In the genomic region with DNA sequence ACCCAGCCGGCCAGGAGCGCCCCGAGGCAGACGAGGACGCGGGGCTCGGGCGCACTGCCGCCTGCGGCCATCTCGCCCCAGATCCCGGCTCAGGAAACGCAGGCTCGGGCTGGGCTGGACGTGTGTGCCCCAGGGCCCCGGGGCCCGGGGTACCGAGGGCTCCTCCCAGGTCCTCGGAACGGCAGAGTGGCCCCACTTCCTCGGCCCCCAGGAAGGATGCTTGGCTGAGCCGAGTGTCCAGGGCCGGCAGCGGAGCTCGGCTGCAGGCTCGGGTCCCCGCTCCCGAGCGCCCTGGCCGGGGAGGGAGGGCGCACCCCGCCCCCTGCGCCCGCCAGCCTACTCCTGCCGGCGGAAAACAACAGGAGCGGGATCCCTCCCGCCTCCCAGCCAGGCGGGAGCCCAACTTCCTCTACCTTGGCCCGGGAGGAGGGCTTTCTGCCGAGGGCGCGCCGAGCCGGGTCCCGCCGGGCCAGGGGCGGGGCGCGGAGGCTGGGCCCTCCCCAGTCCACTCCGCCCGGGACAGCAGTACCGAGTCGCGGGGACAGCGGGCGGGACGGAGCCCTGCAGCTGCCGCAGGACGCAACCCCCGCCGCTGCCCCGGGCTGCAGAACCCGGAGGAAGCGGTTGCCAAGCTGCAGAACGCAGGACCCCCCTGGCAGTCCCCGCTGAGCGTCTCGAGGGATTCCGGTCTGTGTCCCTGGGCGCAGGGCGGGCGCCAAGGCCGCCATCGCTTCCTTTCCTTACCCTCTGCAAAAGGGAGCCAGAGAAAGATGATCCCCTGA, we compare ENCODE assay signal across 1 cellular context.
TF ChIP-seq lines count a peak whose summit lies in the region.

Gene VSIG10 (minus strand): TSS at position 411 of the 782 bp plus-strand sequence. CDS start 340 bp downstream, at position 71.

TF ChIP-seq in HEK293, 187 proteins besides CTCF, POLR2A, EP300 and RAD21 (continued from another document and continues in another):
- TF ChIP-seq, protein P1, sequence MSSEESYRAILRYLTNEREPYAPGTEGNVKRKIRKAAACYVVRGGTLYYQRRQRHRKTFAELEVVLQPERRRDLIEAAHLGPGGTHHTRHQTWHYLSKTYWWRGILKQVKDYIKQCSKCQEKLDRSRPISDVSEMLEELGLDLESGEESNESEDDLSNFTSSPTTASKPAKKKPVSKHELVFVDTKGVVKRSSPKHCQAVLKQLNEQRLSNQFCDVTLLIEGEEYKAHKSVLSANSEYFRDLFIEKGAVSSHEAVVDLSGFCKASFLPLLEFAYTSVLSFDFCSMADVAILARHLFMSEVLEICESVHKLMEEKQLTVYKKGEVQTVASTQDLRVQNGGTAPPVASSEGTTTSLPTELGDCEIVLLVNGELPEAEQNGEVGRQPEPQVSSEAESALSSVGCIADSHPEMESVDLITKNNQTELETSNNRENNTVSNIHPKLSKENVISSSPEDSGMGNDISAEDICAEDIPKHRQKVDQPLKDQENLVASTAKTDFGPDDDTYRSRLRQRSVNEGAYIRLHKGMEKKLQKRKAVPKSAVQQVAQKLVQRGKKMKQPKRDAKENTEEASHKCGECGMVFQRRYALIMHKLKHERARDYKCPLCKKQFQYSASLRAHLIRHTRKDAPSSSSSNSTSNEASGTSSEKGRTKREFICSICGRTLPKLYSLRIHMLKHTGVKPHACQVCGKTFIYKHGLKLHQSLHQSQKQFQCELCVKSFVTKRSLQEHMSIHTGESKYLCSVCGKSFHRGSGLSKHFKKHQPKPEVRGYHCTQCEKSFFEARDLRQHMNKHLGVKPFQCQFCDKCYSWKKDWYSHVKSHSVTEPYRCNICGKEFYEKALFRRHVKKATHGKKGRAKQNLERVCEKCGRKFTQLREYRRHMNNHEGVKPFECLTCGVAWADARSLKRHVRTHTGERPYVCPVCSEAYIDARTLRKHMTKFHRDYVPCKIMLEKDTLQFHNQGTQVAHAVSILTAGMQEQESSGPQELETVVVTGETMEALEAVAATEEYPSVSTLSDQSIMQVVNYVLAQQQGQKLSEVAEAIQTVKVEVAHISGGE (tag by site-specific recombination; conservative IDR thresholded peaks at IDR 0.05; ENCODE audit: low read depth) = peak; percentile 72
- TF ChIP-seq FEZF1 (tag by site-specific recombination; IDR thresholded peaks at IDR 0.05) (no peak), ZNF645 (tag by site-specific recombination; IDR thresholded peaks at IDR 0.05) (no peak), ZFP3 (tag by site-specific recombination; IDR thresholded peaks at IDR 0.05; ENCODE audit: low read depth) (no peak), HOXA7 (CRISPR knock-in tag; IDR thresholded peaks at IDR 0.05; ENCODE audit: borderline replicate concordance) (no peak), PATZ1 (tag by site-specific recombination; IDR thresholded peaks at IDR 0.05) (peak; percentile 79), ZNF324 (tag by site-specific recombination; IDR thresholded peaks at IDR 0.05) (no peak), ZNF707 (tag by site-specific recombination; IDR thresholded peaks at IDR 0.05) (no peak), ZNF423 (tag by site-specific recombination; IDR thresholded peaks at IDR 0.05) (peak; percentile 91), ZNF555 (tag by site-specific recombination; conservative IDR thresholded peaks at IDR 0.05) (no peak), ZBTB48 (tag by site-specific recombination; IDR thresholded peaks at IDR 0.05) (peak; percentile 98), TSHZ1 (tag by site-specific recombination; IDR thresholded peaks at IDR 0.05; ENCODE audit: borderline replicate concordance) (no peak), ZNF26 (tag by site-specific recombination; IDR thresholded peaks at IDR 0.05) (no peak), ZNF2 (tag by site-specific recombination; IDR thresholded peaks at IDR 0.05) (no peak), ZNF398 (tag by site-specific recombination; IDR thresholded peaks at IDR 0.05) (peak; percentile 70), SETDB1 (IDR thresholded peaks at IDR 0.05; ENCODE audit: insufficient read length, low read length) (no peak), ZNF626 (tag by site-specific recombination; IDR thresholded peaks at IDR 0.05) (no peak), GLI2 (tag by site-specific recombination; IDR thresholded peaks at IDR 0.05; ENCODE audit: borderline replicate concordance, low read depth) (no peak), ZNF544 (tag by site-specific recombination; IDR thresholded peaks at IDR 0.05) (no peak), YY2 (tag by site-specific recombination; IDR thresholded peaks at IDR 0.05) (no peak), BCL6B (tag by site-specific recombination; IDR thresholded peaks at IDR 0.05) (no peak), ZNF121 (tag by site-specific recombination; IDR thresholded peaks at IDR 0.05) (no peak), ZNF629 (tag by site-specific recombination; IDR thresholded peaks at IDR 0.05) (no peak), GLIS1 (tag by site-specific recombination; IDR thresholded peaks at IDR 0.05) (peak; percentile 83), ZNF341 (tag by site-specific recombination; IDR thresholded peaks at IDR 0.05; ENCODE audit: low read depth) (peak; percentile 96), ZNF530 (tag by site-specific recombination; IDR thresholded peaks at IDR 0.05; ENCODE audit: low read depth) (no peak), ZNF571 (tag by site-specific recombination; IDR thresholded peaks at IDR 0.05) (no peak), ZNF23 (tag by site-specific recombination; IDR thresholded peaks at IDR 0.05; ENCODE audit: borderline replicate concordance) (no peak), ZXDB (tag by site-specific recombination; IDR thresholded peaks at IDR 0.05) (peak; percentile 37; the same call in 1 of the 2 replicates), ZFP69B (tag by site-specific recombination; IDR thresholded peaks at IDR 0.05) (no peak; the same call in none of the 2 replicates), ZNF214 (tag by site-specific recombination; IDR thresholded peaks at IDR 0.05; ENCODE audit: borderline replicate concordance) (no peak), ZNF416 (tag by site-specific recombination; IDR thresholded peaks at IDR 0.05) (no peak), ZNF529 (tag by site-specific recombination; IDR thresholded peaks at IDR 0.05; ENCODE audit: insufficient replicate concordance) (no peak)
- TF ChIP-seq, protein P2, sequence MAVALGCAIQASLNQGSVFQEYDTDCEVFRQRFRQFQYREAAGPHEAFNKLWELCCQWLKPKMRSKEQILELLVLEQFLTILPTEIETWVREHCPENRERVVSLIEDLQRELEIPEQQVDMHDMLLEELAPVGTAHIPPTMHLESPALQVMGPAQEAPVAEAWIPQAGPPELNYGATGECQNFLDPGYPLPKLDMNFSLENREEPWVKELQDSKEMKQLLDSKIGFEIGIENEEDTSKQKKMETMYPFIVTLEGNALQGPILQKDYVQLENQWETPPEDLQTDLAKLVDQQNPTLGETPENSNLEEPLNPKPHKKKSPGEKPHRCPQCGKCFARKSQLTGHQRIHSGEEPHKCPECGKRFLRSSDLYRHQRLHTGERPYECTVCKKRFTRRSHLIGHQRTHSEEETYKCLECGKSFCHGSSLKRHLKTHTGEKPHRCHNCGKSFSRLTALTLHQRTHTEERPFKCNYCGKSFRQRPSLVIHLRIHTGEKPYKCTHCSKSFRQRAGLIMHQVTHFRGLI (tag by site-specific recombination; IDR thresholded peaks at IDR 0.05) = peak; percentile 80
- TF ChIP-seq, protein P3, sequence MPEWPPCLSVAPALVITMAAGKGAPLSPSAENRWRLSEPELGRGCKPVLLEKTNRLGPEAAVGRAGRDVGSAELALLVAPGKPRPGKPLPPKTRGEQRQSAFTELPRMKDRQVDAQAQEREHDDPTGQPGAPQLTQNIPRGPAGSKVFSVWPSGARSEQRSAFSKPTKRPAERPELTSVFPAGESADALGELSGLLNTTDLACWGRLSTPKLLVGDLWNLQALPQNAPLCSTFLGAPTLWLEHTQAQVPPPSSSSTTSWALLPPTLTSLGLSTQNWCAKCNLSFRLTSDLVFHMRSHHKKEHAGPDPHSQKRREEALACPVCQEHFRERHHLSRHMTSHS (tag by site-specific recombination; IDR thresholded peaks at IDR 0.05) = no peak
